ENCODE assay signal across 1 cellular context in the genomic region with DNA sequence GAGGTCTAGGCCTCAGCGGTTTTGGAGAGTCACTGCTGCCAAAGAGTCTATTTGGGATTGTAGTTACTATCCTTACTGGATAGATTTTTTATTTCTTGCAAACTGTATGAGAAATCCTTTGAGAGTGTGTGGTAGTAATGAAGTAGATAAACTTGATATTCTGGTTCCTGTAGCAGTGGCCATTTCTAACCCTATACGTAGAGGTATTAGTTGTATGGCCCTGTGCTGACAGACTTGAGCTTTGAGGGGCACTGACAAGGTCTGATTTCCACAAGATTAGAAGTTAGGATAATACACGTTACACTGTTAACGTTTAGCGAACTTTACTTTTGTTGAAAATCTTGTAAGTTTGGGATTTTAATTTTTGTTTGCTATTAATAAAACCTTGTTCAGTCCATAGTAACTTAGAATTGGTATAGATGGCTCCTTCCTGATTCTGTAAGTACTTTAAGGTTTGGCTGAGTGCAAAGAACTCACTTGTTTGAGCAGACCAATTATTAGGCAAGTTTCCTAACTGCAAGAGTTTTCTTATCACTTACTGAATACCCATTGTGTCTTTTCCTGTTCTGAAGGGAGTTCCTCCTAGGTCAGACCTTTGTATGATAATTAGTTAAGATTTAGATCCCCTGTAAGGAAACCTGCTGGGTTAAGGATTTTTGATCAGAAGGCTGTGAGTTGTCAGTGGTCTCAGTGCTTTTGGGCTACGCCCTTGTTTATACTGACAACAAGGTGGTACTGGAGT.
TF ChIP-seq lines count a peak whose summit lies in the region.

No MANE protein-coding gene starts in this region.

TF ChIP-seq in GM23338, 12 proteins besides CTCF, POLR2A, EP300 and RAD21:
- TF ChIP-seq, protein P1, sequence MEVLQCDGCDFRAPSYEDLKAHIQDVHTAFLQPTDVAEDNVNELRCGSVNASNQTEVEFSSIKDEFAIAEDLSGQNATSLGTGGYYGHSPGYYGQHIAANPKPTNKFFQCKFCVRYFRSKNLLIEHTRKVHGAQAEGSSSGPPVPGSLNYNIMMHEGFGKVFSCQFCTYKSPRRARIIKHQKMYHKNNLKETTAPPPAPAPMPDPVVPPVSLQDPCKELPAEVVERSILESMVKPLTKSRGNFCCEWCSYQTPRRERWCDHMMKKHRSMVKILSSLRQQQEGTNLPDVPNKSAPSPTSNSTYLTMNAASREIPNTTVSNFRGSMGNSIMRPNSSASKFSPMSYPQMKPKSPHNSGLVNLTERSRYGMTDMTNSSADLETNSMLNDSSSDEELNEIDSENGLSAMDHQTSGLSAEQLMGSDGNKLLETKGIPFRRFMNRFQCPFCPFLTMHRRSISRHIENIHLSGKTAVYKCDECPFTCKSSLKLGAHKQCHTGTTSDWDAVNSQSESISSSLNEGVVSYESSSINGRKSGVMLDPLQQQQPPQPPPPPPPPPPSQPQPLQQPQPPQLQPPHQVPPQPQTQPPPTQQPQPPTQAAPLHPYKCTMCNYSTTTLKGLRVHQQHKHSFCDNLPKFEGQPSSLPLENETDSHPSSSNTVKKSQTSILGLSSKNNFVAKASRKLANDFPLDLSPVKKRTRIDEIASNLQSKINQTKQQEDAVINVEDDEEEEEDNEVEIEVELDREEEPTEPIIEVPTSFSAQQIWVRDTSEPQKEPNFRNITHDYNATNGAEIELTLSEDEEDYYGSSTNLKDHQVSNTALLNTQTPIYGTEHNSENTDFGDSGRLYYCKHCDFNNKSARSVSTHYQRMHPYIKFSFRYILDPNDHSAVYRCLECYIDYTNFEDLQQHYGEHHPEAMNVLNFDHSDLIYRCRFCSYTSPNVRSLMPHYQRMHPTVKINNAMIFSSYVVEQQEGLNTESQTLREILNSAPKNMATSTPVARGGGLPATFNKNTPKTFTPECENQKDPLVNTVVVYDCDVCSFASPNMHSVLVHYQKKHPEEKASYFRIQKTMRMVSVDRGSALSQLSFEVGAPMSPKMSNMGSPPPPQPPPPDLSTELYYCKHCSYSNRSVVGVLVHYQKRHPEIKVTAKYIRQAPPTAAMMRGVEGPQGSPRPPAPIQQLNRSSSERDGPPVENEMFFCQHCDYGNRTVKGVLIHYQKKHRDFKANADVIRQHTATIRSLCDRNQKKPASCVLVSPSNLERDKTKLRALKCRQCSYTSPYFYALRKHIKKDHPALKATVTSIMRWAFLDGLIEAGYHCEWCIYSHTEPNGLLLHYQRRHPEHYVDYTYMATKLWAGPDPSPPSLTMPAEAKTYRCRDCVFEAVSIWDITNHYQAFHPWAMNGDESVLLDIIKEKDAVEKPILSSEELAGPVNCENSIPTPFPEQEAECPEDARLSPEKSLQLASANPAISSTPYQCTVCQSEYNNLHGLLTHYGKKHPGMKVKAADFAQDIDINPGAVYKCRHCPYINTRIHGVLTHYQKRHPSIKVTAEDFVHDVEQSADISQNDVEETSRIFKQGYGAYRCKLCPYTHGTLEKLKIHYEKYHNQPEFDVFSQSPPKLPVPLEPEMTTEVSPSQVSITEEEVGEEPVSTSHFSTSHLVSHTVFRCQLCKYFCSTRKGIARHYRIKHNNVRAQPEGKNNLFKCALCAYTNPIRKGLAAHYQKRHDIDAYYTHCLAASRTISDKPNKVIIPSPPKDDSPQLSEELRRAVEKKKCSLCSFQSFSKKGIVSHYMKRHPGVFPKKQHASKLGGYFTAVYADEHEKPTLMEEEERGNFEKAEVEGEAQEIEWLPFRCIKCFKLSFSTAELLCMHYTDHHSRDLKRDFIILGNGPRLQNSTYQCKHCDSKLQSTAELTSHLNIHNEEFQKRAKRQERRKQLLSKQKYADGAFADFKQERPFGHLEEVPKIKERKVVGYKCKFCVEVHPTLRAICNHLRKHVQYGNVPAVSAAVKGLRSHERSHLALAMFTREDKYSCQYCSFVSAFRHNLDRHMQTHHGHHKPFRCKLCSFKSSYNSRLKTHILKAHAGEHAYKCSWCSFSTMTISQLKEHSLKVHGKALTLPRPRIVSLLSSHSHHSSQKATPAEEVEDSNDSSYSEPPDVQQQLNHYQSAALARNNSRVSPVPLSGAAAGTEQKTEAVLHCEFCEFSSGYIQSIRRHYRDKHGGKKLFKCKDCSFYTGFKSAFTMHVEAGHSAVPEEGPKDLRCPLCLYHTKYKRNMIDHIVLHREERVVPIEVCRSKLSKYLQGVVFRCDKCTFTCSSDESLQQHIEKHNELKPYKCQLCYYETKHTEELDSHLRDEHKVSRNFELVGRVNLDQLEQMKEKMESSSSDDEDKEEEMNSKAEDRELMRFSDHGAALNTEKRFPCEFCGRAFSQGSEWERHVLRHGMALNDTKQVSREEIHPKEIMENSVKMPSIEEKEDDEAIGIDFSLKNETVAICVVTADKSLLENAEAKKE (CRISPR knock-in tag; IDR thresholded peaks at IDR 0.05) = no peak
- TF ChIP-seq ZNF114 (CRISPR knock-in tag; IDR thresholded peaks at IDR 0.05) (no peak), STAT1 (IDR thresholded peaks at IDR 0.05; ENCODE audit: unreplicated experiment) (no peak), JUNB (IDR thresholded peaks at IDR 0.05; ENCODE audit: unreplicated experiment) (no peak)
TF ChIP-seq in GM23338: peak in this region for 0.
